8 cellular contexts compared by ENCODE assay signal in genomic region chr11:111671383-111671782, GRCh38.
"Had no signal": no experiment of that assay in that cellular context is flagged by ENCODE, and none has a peak within 500 bp of the region (broad histone marks: within the 10 kb centered on the region; RNA-seq: fewer than 3 reads in every experiment).

No MANE protein-coding gene starts in this region.

- DNase-seq: GM23248, GOT3, H7, HFFc6, KBM-7 had no signal

- H3K9me3 ChIP-seq: HAP-1 had no signal

- H3K27ac ChIP-seq: GM23248, HL-60 had no signal

- H2AFZ ChIP-seq: GM23248 had no signal

- H3K36me3 ChIP-seq: HAP-1 had no signal

- ATAC-seq: HCT116 had no signal

- H3K9ac ChIP-seq: GM23248 had no signal

- H3K4me3 ChIP-seq: GM23248, HAP-1 had no signal
